Comparison of ENCODE assay signal across 10 cellular contexts in genomic region chr13:73938375-73939070, GRCh38.
A peak's percentile ranks its signal among the peaks of the same experiment; 100 is the strongest.
DNase-seq lines count a peak whose midpoint lies in the region; ATAC-seq lines count a peak whose summit lies in the region.
"Had no signal": no experiment of that assay in that cellular context is flagged by ENCODE, and none has a peak within 500 bp of the region (broad histone marks: within the 10 kb centered on the region; RNA-seq: fewer than 3 reads in every experiment).

No MANE protein-coding gene starts in this region.

- no peak for ATAC-seq in GM19328 (IDR thresholded peaks at IDR 0.05; ENCODE audit: unreplicated experiment)

- peak overlapping the region; percentile 39 for H3K27ac ChIP-seq in epithelial cell of prostate

- H3K36me3 ChIP-seq in MG63, result no peaks in the 10 kb centered on the region

- H3K27me3 ChIP-seq in MG63, result no peaks in the 10 kb centered on the region

- H3K4me3 ChIP-seq in MG63, result no peak overlapping the region

- peak; percentile 88 for DNase-seq in EH (ENCODE audit: low read depth)
- peak; percentile 18 for DNase-seq in MG63
- peak; percentile 70 for DNase-seq in epithelial cell of prostate (ENCODE audit: low read depth, low spot score)
- peak; percentile 8 for DNase-seq in pons (ENCODE audit: low spot score)
- no peak for DNase-seq in DMS114 treated with DMSO at 0.1 percent for 48 hours (lab: John Stamatoyannopoulos, UW; ENCODE audit: unreplicated experiment)
- no peak for DNase-seq in NCI-H1436 (lab: John Stamatoyannopoulos, UW)
- DNase-seq: activated naive CD8-positive, alpha-beta T cell treated with anti-CD3 and anti-CD28 coated beads, Interleukin-2, amount 10 ng/mL, durations not matched to agents 7 days and 5 days; GOT3; hippocampal formation had no signal

- no peaks in the 10 kb centered on the region for H3K9me3 ChIP-seq in MG63

Comparison
In these comparisons a context has a peak if more than half of its experiments do, and no peak if none do; other contexts are left out.
1. DNase-seq: peak in EH (single experiment), MG63 (single experiment), epithelial cell of prostate (single experiment) and pons (single experiment); none in DMS114 treated with DMSO at 0.1 percent for 48 hours (single experiment) and NCI-H1436 (single experiment).